8 cellular contexts compared by ENCODE assay signal in the genomic region with DNA sequence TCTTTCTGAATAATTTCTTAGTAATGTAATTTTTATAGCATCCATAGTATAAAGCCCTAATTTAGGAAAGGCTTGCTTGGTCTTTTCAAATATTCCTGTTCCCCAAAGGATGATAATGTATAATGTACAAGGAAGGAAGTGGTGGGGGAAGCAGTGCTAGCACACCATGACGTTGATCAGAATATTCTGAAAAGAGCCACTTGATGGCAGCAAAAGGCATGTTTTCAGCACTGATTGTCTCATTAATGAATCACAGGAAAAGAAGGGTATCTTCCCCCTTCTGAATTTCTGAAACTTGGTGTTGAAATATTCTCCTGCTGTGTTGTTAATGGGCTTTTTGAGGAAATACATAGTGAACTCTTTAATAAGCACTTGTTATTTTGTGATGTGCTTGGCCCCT.
DNase-seq lines count a peak whose midpoint lies in the region; ATAC-seq, FAIRE-seq and TF ChIP-seq lines count a peak whose summit lies in the region.

No MANE protein-coding gene starts in this region.

- H3K36me3 Mint-ChIP-seq in Calu3 (ENCODE audit: insufficient read depth, unreplicated experiment): no peaks in the 10 kb centered on the region
- H3K36me3 Mint-ChIP-seq in activated CD8-positive, alpha-beta T cell treated with anti-CD3 and anti-CD28 coated beads for 36 hours (ENCODE audit: low read depth): no peaks in the 10 kb centered on the region

- no peaks in the 10 kb centered on the region for H3K9me3 Mint-ChIP-seq in Calu3 (ENCODE audit: low read depth, unreplicated experiment)
- no peaks in the 10 kb centered on the region for H3K9me3 Mint-ChIP-seq in activated CD8-positive, alpha-beta T cell treated with anti-CD3 and anti-CD28 coated beads for 36 hours

- 0 to 16% (median 11%) methylated on average over 1 of the region's 1 CpG for WGBS in small intestine, 3 donors

- no peak overlapping the region for H3K4me3 ChIP-seq in small intestine (ENCODE audit: low read depth in 1 of 2, low read length in 2 of 2)

- no peaks in the 10 kb centered on the region for H3K4me1 ChIP-seq in small intestine (ENCODE audit: control insufficient read depth in 2 of 2, insufficient read depth in 1 of 2, low read depth in 1 of 2, low read length in 1 of 2)

- CTCF ChIA-PET in Calu3 (lab: Charles Lee): no interaction called here
- CTCF ChIA-PET in activated CD8-positive, alpha-beta T cell treated with anti-CD3 and anti-CD28 coated beads for 36 hours (lab: Charles Lee): interaction anchor here (1.1 kb wide), 1 partner anchor 19 kb away, joined by 3 read pairs; no protein-coding TSS in a partner anchor

- POLR2A ChIA-PET in activated CD8-positive, alpha-beta T cell treated with anti-CD3 and anti-CD28 coated beads for 36 hours (lab: Charles Lee): no interaction called here

- peak; percentile 99 for ATAC-seq in GM18870 (IDR thresholded peaks at IDR 0.05; ENCODE audit: unreplicated experiment)
- ATAC-seq in HG02970 (IDR thresholded peaks at IDR 0.05; ENCODE audit: low FRiP score, unreplicated experiment): peak; percentile 92
- ATAC-seq in activated CD8-positive, alpha-beta T cell treated with anti-CD3 and anti-CD28 coated beads for 36 hours: peak; percentile 65
- peak; percentile 64 for ATAC-seq in left ventricle myocardium superior

- no peaks in the 10 kb centered on the region for H3K27me3 Mint-ChIP-seq in Calu3 (ENCODE audit: unreplicated experiment)
- H3K27me3 Mint-ChIP-seq in activated CD8-positive, alpha-beta T cell treated with anti-CD3 and anti-CD28 coated beads for 36 hours: no peaks in the 10 kb centered on the region

- H3K9me3 ChIP-seq in small intestine (ENCODE audit: control insufficient read depth, low read depth): no peaks in the 10 kb centered on the region

- FAIRE-seq in small intestine (lab: Jason Lieb, UNC): no peak

- DNase-seq in Calu3: peak; percentile 25
- DNase-seq in NCI-H2081 (lab: John Stamatoyannopoulos, UW): peak; percentile 41 to 73
- DNase-seq in activated CD8-positive, alpha-beta T cell treated with anti-CD3 and anti-CD28 coated beads for 36 hours: peak; percentile 38
- DNase-seq in left ventricle myocardium superior: no peak
- peak; percentile 53 for DNase-seq in small intestine
- no peak for DNase-seq in stimulated activated CD4-positive, alpha-beta T cell treated with anti-CD3 and anti-CD28 coated beads, Interleukin-12 subunit alpha, Interleukin-12 subunit beta, amount 100 ng/mL, for 4 hours

- H3K4me3 Mint-ChIP-seq in Calu3 (ENCODE audit: low read depth, unreplicated experiment): no peak overlapping the region
- no peak overlapping the region for H3K4me3 Mint-ChIP-seq in activated CD8-positive, alpha-beta T cell treated with anti-CD3 and anti-CD28 coated beads for 36 hours

- H3K27ac ChIP-seq in small intestine (ENCODE audit: low read depth in 1 of 2, low read length in 1 of 2): no peak overlapping the region

- no peak overlapping the region for H3K27ac Mint-ChIP-seq in Calu3 (ENCODE audit: unreplicated experiment)
- H3K27ac Mint-ChIP-seq in activated CD8-positive, alpha-beta T cell treated with anti-CD3 and anti-CD28 coated beads for 36 hours: no peak overlapping the region

- H3K27me3 ChIP-seq in small intestine (ENCODE audit: control insufficient read depth in 2 of 2, insufficient read depth in 2 of 2, low read length in 2 of 2): no peaks in the 10 kb centered on the region

- BruUV-seq in Calu3 (replicated peaks; lab: Mats Ljungman, UMichigan): no TSS peak

- intact Hi-C loops in Calu3 (cut with micrococcal nuclease; ENCODE audit: unreplicated experiment) (loop anchor here (1.0 kb wide), 1 partner anchor 974 kb away; no protein-coding TSS in a partner anchor), left ventricle myocardium superior (cut with micrococcal nuclease) (no loop called here)
- intact Hi-C loops in activated CD8-positive, alpha-beta T cell treated with anti-CD3 and anti-CD28 coated beads for 36 hours (cut with micrococcal nuclease): no loop called here

- H3K4me1 Mint-ChIP-seq in Calu3 (ENCODE audit: low read depth, unreplicated experiment): no peaks in the 10 kb centered on the region
- H3K4me1 Mint-ChIP-seq in activated CD8-positive, alpha-beta T cell treated with anti-CD3 and anti-CD28 coated beads for 36 hours (ENCODE audit: low read depth): peaks cover 2% of the 10 kb centered on the region

- no peaks in the 10 kb centered on the region for H3K36me3 ChIP-seq in small intestine (ENCODE audit: control insufficient read depth in 2 of 2, insufficient read depth in 2 of 2, low read length in 2 of 2)

- peak; percentile 28 for TF ChIP-seq CTCF in Calu3 (IDR thresholded peaks at IDR 0.05; ENCODE audit: unreplicated experiment)
- peak; percentile 74 for TF ChIP-seq CTCF in activated CD8-positive, alpha-beta T cell treated with anti-CD3 and anti-CD28 coated beads for 36 hours (IDR thresholded peaks at IDR 0.05)

Comparison
In these comparisons a context has a peak if more than half of its experiments do, and no peak if none do; other contexts are left out.
1. DNase-seq: peak in Calu3 (single experiment), NCI-H2081 (2 of 2), activated CD8-positive, alpha-beta T cell treated with anti-CD3 and anti-CD28 coated beads for 36 hours (single experiment) and small intestine (single experiment); none in left ventricle myocardium superior (single experiment) and stimulated activated CD4-positive, alpha-beta T cell treated with anti-CD3 and anti-CD28 coated beads, Interleukin-12 subunit alpha, Interleukin-12 subunit beta, amount 100 ng/mL, for 4 hours (single experiment).
2. Peak in every context shown above with its lines, with median percentiles within 50 percentile points of each other: ATAC-seq.